ENCODE assay signal across 1 cellular context in genomic region chr12:53067074-53067992, GRCh38.
TF ChIP-seq lines count a peak whose summit lies in the region.

No MANE protein-coding gene starts in this region.

TF ChIP-seq in GM12878, 131 proteins besides CTCF, POLR2A, EP300 and RAD21:
- TF ChIP-seq RCOR1 (conservative IDR thresholded peaks at IDR 0.05; ENCODE audit: low read depth, low read length): no peak
- no peak for TF ChIP-seq ZNF687 (IDR thresholded peaks at IDR 0.05)
- TF ChIP-seq SIN3A (IDR thresholded peaks at IDR 0.05; ENCODE audit: low read depth, low read length): no peak
TF ChIP-seq in GM12878: peak in this region for 0.
